8 cellular contexts compared by ENCODE assay signal in genomic region chr5:42950466-42951168, GRCh38.
DNase-seq lines count a peak whose midpoint lies in the region; TF ChIP-seq lines count a peak whose summit lies in the region.

No MANE protein-coding gene starts in this region.

- POLR2A ChIA-PET in HEK293 (lab: Yijun Ruan, JAX) = interaction anchor here (0.6 to 1.3 kb wide), 8 partner anchors 10 to 419 kb away, joined by 3 to 6 read pairs (median 3); no protein-coding TSS in a partner anchor

- DNase-seq in GM12864 (ENCODE audit: low read depth) (no peak), NB4 (ENCODE audit: low read depth) (peak; percentile 98), cardiac fibroblast (ENCODE audit: low read depth in 2 of 2) (peak; percentile 99 to 100), left kidney (ENCODE audit: low read depth, low spot score) (peak; percentile 71), NCI-H1436 treated with DMSO at 0.1 percent for 48 hours (lab: John Stamatoyannopoulos, UW) (no peak)
- DNase-seq in stimulated activated CD8-positive, alpha-beta memory T cell treated with anti-CD3 and anti-CD28 coated beads, Interleukin-12 subunit alpha, Interleukin-12 subunit beta, amount 100 ng/mL, for 4 hours (ENCODE audit: low read depth) = peak; percentile 57

- H3K4me3 ChIP-seq in GM12864 (ENCODE audit: low read depth, low read length) (peak overlapping the region; percentile 58), HEK293 (ENCODE audit: low read depth, low read length) (peak overlapping the region; percentile 46), NB4 (ENCODE audit: low read depth, low read length) (peak overlapping the region; percentile 66), cardiac fibroblast (replicated peaks in 1 of 2; ENCODE audit: low read depth in 2 of 2, low read length in 2 of 2) (peak overlapping the region; percentile 50 to 58)

- no peaks in the 10 kb centered on the region for H3K36me3 ChIP-seq in HEK293 (ENCODE audit: control insufficient read depth in 2 of 2, insufficient read depth in 1 of 2, low read length in 2 of 2)

- H3K4me1 ChIP-seq in HEK293 (ENCODE audit: control insufficient read depth, insufficient read depth, low read length) = no peaks in the 10 kb centered on the region

- TF ChIP-seq POLR2A in NB4 (IDR thresholded peaks at IDR 0.05; ENCODE audit: extremely low read depth, insufficient read length) = no peak

- H3K27ac ChIP-seq in HEK293 (ENCODE audit: extremely low read depth, low read depth, low read length) (peak overlapping the region; percentile 55; the same call in 1 of the 2 replicates), VCaP (peak overlapping the region; percentile 69)

- CTCF ChIA-PET in HEK293 (lab: Yijun Ruan, JAX) = interaction anchor here (0.6 to 1.3 kb wide), 7 partner anchors 12 to 404 kb away, joined by 3 to 9 read pairs (median 4); no protein-coding TSS in a partner anchor

- TF ChIP-seq CTCF in GM12864 (IDR thresholded peaks at IDR 0.05; ENCODE audit: low read depth, low read length, missing control alignments) = no peak
- TF ChIP-seq CTCF in HEK293 (tag by site-specific recombination; IDR thresholded peaks at IDR 0.05) = no peak
- TF ChIP-seq CTCF in NB4 (IDR thresholded peaks at IDR 0.05; ENCODE audit: low read depth, low read length) = no peak
- TF ChIP-seq CTCF in VCaP (conservative IDR thresholded peaks at IDR 0.05) = no peak
- TF ChIP-seq CTCF in cardiac fibroblast (IDR thresholded peaks at IDR 0.05; ENCODE audit: low read depth, low read length) = no peak

- no peaks in the 10 kb centered on the region for H3K9me3 ChIP-seq in HEK293 (ENCODE audit: control insufficient read depth, insufficient read depth, low read depth, low read length)

TF ChIP-seq in HEK293, 187 proteins besides CTCF, POLR2A, EP300 and RAD21:
- TF ChIP-seq SP7 (tag by site-specific recombination; IDR thresholded peaks at IDR 0.05) (peak; percentile 65), INSM2 (tag by site-specific recombination; IDR thresholded peaks at IDR 0.05) (peak; percentile 46; the same call in 1 of the 2 replicates), ZBTB20 (tag by site-specific recombination; IDR thresholded peaks at IDR 0.05) (peak; percentile 17; the same call in 1 of the 2 replicates), SP3 (tag by site-specific recombination; IDR thresholded peaks at IDR 0.05) (no peak), ZEB2 (tag by site-specific recombination; IDR thresholded peaks at IDR 0.05) (peak; percentile 52; the same call in 1 of the 2 replicates), GFI1B (tag by site-specific recombination; IDR thresholded peaks at IDR 0.05) (no peak), ZFP69B (tag by site-specific recombination; IDR thresholded peaks at IDR 0.05) (peak; percentile 54; the same call in 1 of the 2 replicates), MZF1 (tag by site-specific recombination; IDR thresholded peaks at IDR 0.05; ENCODE audit: borderline replicate concordance) (no peak), ZNF335 (tag by site-specific recombination; conservative IDR thresholded peaks at IDR 0.05) (peak; percentile 48; the same call in 1 of the 2 replicates), SETDB1 (IDR thresholded peaks at IDR 0.05; ENCODE audit: insufficient read length, low read length) (peak; percentile 64), ZNF341 (tag by site-specific recombination; IDR thresholded peaks at IDR 0.05; ENCODE audit: low read depth) (no peak), ZNF692 (tag by site-specific recombination; IDR thresholded peaks at IDR 0.05) (0 out of 2 replicates have a peak, but pooled peaks have one; percentile 24), PRDM10 (tag by site-specific recombination; IDR thresholded peaks at IDR 0.05) (peak; percentile 43; the same call in 1 of the 2 replicates), ZNF362 (tag by site-specific recombination; IDR thresholded peaks at IDR 0.05) (peak; percentile 57; the same call in 1 of the 2 replicates), PBX3 (CRISPR knock-in tag; IDR thresholded peaks at IDR 0.05) (no peak), KLF8 (tag by site-specific recombination; IDR thresholded peaks at IDR 0.05) (0 out of 2 replicates have a peak, but pooled peaks have one; percentile 22), ZNF701 (tag by site-specific recombination; IDR thresholded peaks at IDR 0.05) (no peak), ZNF660 (tag by site-specific recombination; IDR thresholded peaks at IDR 0.05) (peak; percentile 86)

Comparison
In these comparisons a context has a peak if more than half of its experiments do, and no peak if none do; other contexts are left out.
1. DNase-seq: peak in NB4 (single experiment), cardiac fibroblast (2 of 2), left kidney (single experiment) and stimulated activated CD8-positive, alpha-beta memory T cell treated with anti-CD3 and anti-CD28 coated beads, Interleukin-12 subunit alpha, Interleukin-12 subunit beta, amount 100 ng/mL, for 4 hours (single experiment); none in GM12864 (single experiment) and NCI-H1436 treated with DMSO at 0.1 percent for 48 hours (single experiment).
2. Peak in every context shown above with its lines, with median percentiles within 50 percentile points of each other: H3K4me3 ChIP-seq.